Comparison of ENCODE assay signal across 8 cellular contexts in the genomic region with DNA sequence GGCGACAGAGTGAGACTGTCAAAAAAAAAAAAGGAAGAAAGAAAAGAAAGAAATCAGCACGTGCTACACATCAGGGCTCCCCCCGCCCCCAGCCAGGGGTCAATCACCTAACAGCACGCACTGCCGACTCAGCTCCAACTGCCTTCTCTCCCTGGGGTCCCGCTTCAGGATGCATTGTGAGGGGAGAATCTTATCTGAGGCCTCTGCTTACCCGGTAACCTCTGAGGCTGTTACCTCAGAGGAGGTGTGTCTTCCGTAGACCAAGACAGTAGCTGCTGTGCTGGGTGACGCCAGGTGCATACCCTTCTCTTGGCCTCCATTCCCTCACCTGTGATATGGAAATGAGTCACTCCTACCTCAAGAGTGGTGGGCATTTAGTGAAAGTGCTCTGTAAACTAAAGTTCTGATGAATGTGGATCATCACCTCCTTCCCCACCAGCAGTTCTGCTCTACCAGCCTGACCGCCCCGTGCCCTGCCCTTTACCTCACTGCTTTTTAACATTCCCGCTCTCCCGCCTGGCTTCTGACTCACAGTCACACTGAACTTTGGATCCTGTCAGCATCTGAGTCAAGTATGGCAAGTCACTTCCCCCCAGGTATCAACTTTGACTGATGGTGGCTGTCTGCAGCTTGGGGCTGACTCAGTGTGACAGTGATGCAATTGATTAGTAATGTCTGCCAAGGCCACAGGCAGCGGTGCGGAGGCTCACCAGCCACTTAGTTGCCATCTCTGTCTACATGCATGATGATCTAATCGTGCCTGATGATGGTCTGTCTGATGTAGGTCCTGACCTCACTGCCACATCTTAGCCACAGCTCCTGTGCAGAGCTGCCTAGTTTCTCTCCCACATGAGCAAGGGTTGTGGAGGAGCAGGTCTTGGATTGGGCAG.
A peak's percentile ranks its signal among the peaks of the same experiment; 100 is the strongest.
DNase-seq lines count a peak whose midpoint lies in the region; ATAC-seq and TF ChIP-seq lines count a peak whose summit lies in the region.

No MANE protein-coding gene starts in this region.

- no peaks in the 10 kb centered on the region for H3K27me3 ChIP-seq in RWPE2 (ENCODE audit: insufficient read depth, poor library complexity, severe bottlenecking)

- DNase-seq in GM03348 (ENCODE audit: low spot score) (peak; percentile 58), RWPE2 (ENCODE audit: low spot score) (no peak), choroid plexus epithelial cell (ENCODE audit: low read depth) (peak; percentile 49), NCI-H345 (lab: John Stamatoyannopoulos, UW) (no peak), germinal center (ENCODE audit: low spot score) (no peak)
- peak; percentile 59 to 74 for DNase-seq in stimulated activated CD4-positive, alpha-beta T cell treated with anti-CD3 and anti-CD28 coated beads, Interleukin-15, amount 100 ng/mL, for 48 hours (ENCODE audit: low read depth in 2 of 2)

- H3K4me1 ChIP-seq in RWPE2 (ENCODE audit: insufficient read depth, poor library complexity, severe bottlenecking): peaks cover 5% of the 10 kb centered on the region

- H3K4me3 ChIP-seq in RWPE2 (ENCODE audit: severe bottlenecking) (no peak overlapping the region), choroid plexus epithelial cell (ENCODE audit: low read depth, low read length) (no peak overlapping the region)

- peak; percentile 84 for ATAC-seq in RWPE2 (ENCODE audit: low read depth)
- ATAC-seq in HG03439 (IDR thresholded peaks at IDR 0.05; ENCODE audit: unreplicated experiment): no peak
- ATAC-seq in HG03378 (IDR thresholded peaks at IDR 0.05; ENCODE audit: unreplicated experiment): no peak

- H3K9me3 ChIP-seq in RWPE2 (ENCODE audit: severe bottlenecking): no peaks in the 10 kb centered on the region

- peak overlapping the region; percentile 13 for H3K27ac ChIP-seq in RWPE2 (ENCODE audit: poor library complexity, severe bottlenecking)

- TF ChIP-seq CTCF in RWPE2 (IDR thresholded peaks at IDR 0.05; ENCODE audit: poor library complexity, severe bottlenecking) (no peak), choroid plexus epithelial cell (conservative IDR thresholded peaks at IDR 0.05; ENCODE audit: low read depth, low read length) (no peak)

- H3K36me3 ChIP-seq in RWPE2 (ENCODE audit: low read depth): no peaks in the 10 kb centered on the region

Comparison
In these comparisons a context has a peak if more than half of its experiments do, and no peak if none do; other contexts are left out.
1. DNase-seq: peak in GM03348 (single experiment), choroid plexus epithelial cell (single experiment) and stimulated activated CD4-positive, alpha-beta T cell treated with anti-CD3 and anti-CD28 coated beads, Interleukin-15, amount 100 ng/mL, for 48 hours (2 of 2); none in RWPE2 (single experiment), NCI-H345 (single experiment) and germinal center (single experiment).